ENCODE assay signal across 8 cellular contexts in the genomic region with DNA sequence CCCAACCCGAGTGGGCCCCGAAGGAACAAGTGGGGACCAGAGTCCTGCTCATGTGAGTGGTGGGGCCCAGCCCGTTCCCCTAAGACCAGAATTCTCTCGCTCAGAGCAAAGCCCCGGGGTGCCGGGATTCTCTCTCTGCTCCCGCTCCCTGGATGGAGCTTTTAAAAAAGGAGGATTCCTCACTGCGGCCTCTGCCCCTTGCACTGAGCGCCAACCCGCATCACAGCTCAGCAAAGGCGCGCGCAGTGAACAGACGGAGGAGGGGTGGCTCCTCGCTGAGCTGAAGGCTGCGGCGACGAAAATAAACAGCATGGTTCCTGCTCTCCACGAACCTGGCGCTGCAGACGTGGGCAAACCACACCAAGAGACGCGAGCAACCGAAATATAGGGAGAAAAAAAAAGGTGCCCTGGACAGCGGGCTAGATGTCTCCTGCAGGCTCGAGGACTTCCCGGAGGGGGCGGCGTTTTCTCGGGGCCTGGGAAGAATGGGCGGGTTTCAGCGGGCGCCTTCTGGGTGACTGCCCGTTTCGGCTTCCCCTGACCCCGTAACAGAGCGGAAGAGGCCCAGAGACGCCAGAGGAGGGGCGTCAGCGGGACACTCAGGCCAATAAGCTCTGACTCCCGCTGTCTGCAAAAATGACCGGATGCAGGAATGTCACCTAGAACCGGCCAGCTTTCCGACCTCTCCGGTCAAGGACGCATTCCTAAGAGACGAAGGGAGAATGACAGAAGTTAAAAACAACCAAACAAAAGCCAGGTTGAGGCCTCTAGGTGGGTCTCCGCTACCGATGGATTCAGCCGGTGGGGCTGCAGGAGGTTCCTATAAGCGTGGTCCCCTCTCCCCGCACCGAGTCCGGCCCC. TPM values are rescaled to one million over a fixed set of nuclear protein-coding genes. Genes with fewer than 3 reads are reported as not detected.
DNase-seq lines count a peak whose midpoint lies in the region; ATAC-seq and TF ChIP-seq lines count a peak whose summit lies in the region.

No MANE protein-coding gene starts in this region.

- H3K36me3 ChIP-seq in CD4-positive, alpha-beta memory T cell (ENCODE audit: insufficient read depth, low read length) = peaks cover 1% of the 10 kb centered on the region
- H3K36me3 ChIP-seq in gastroesophageal sphincter = peaks cover 0 to 15% of the 10 kb centered on the region in 2 donors
- peaks cover 15% of the 10 kb centered on the region for H3K36me3 ChIP-seq in upper lobe of right lung

- 9% methylated on average over 27 of the region's 54 CpGs; no CpG with 5 or more reads in 1 of the 2 donors for WGBS in gastroesophageal sphincter (ENCODE audit: low coverage in 1 of 2), 2 donors

- H3K9me3 Mint-ChIP-seq in CD4-positive, alpha-beta memory T cell = peaks cover 0 to 2% (median 0%) of the 10 kb centered on the region in 8 donors
- no peaks in the 10 kb centered on the region for H3K9me3 Mint-ChIP-seq in nephron

- TF ChIP-seq POLR2A in gastroesophageal sphincter (IDR thresholded peaks at IDR 0.05) = peak; percentile 24 to 33

- no peaks in the 10 kb centered on the region for H3K27me3 Mint-ChIP-seq in CD4-positive, alpha-beta memory T cell
- peaks cover 7% of the 10 kb centered on the region for H3K27me3 Mint-ChIP-seq in nephron (ENCODE audit: low read depth)

- H3K27me3 ChIP-seq in CD4-positive, alpha-beta memory T cell (ENCODE audit: insufficient read depth, low read length) = no peaks in the 10 kb centered on the region
- H3K27me3 ChIP-seq in gastroesophageal sphincter (no peaks in the 10 kb centered on the region), upper lobe of right lung (no peaks in the 10 kb centered on the region)

- H3K36me3 Mint-ChIP-seq in CD4-positive, alpha-beta memory T cell = peaks cover 3 to 20% of the 10 kb centered on the region in 2 donors
- peaks cover 11% of the 10 kb centered on the region for H3K36me3 Mint-ChIP-seq in nephron (ENCODE audit: low read depth)

- H3K9me3 ChIP-seq in CD4-positive, alpha-beta memory T cell (ENCODE audit: control insufficient read depth in 1 of 2, low read length in 2 of 2) = no peaks in the 10 kb centered on the region
- H3K9me3 ChIP-seq in gastroesophageal sphincter = no peaks in the 10 kb centered on the region
- no peaks in the 10 kb centered on the region for H3K9me3 ChIP-seq in upper lobe of right lung

- POLR2A ChIA-PET in CD4-positive, alpha-beta memory T cell (lab: Charles Lee; ENCODE audit: partially characterized antibody) = interaction anchor here (0.7 to 6.9 kb wide), 9 partner anchors 8 to 569 kb away, joined by 3 to 72 read pairs (median 12); a partner anchor contains a TSS

- H3K4me3 ChIP-seq in CD4-positive, alpha-beta memory T cell (ENCODE audit: low read length in 2 of 2) = peak overlapping the region in 1 of 2 donors; percentile 52
- H3K4me3 ChIP-seq in gastroesophageal sphincter = peak overlapping the region; percentile 23 to 79
- H3K4me3 ChIP-seq in upper lobe of right lung = peak overlapping the region; percentile 51

- TF ChIP-seq CTCF in gastroesophageal sphincter (IDR thresholded peaks at IDR 0.05) = peak in 2 of 4 experiments; percentile 3 to 44
- TF ChIP-seq CTCF in nephron (IDR thresholded peaks at IDR 0.05; ENCODE audit: unreplicated experiment in 3 of 3) = no peak
- peak; percentile 14 for TF ChIP-seq CTCF in upper lobe of right lung (IDR thresholded peaks at IDR 0.05)

- TF ChIP-seq EP300 in gastroesophageal sphincter (IDR thresholded peaks at IDR 0.05) = no peak

- peak overlapping the region; percentile 46 for H3K27ac ChIP-seq in CD4-positive, alpha-beta memory T cell (ENCODE audit: low read depth, low read length)
- H3K27ac ChIP-seq in gastroesophageal sphincter (peak overlapping the region; percentile 62 to 99 (median 95)), upper lobe of right lung (peak overlapping the region; percentile 89)

- peaks cover 15 to 36% (median 27%) of the 10 kb centered on the region in 4 donors for H3K4me1 Mint-ChIP-seq in CD4-positive, alpha-beta memory T cell
- H3K4me1 Mint-ChIP-seq in nephron = peaks cover 31% of the 10 kb centered on the region

- DNase-seq in CD4-positive, alpha-beta memory T cell = peak; percentile 26 to 54 (median 51)
- peak; percentile 68 to 92 (median 89) for DNase-seq in NCI-H1417 (lab: John Stamatoyannopoulos, UW)
- peak; percentile 41 for DNase-seq in activated naive CD4-positive, alpha-beta T cell treated with anti-CD3 and anti-CD28 coated beads, Interleukin-2, amount 50 U/mL, for 16 hours
- DNase-seq in upper lobe of right lung = peak; percentile 93
- no peak for DNase-seq in NCI-H1105 treated with DMSO at 0.1 percent for 48 hours (lab: John Stamatoyannopoulos, UW)

- peaks cover 21% of the 10 kb centered on the region for H3K4me1 ChIP-seq in CD4-positive, alpha-beta memory T cell (ENCODE audit: insufficient read depth, low read length)
- H3K4me1 ChIP-seq in gastroesophageal sphincter (peaks cover 0 to 88% (median 52%) of the 10 kb centered on the region in 3 donors), upper lobe of right lung (peaks cover 54% of the 10 kb centered on the region)

- CTCF ChIA-PET in CD4-positive, alpha-beta memory T cell (lab: Charles Lee; ENCODE audit: partially characterized antibody) = interaction anchor here (1.1 to 13.1 kb wide), 3 partner anchors 56 to 230 kb away, joined by 3 to 431 read pairs (median 3); a partner anchor contains a TSS

- peak; percentile 63 for ATAC-seq in gastroesophageal sphincter
- ATAC-seq in upper lobe of right lung = peak; percentile 65
- no peak for ATAC-seq in GM19395 (IDR thresholded peaks at IDR 0.05; ENCODE audit: unreplicated experiment)

- H3K27ac Mint-ChIP-seq in CD4-positive, alpha-beta memory T cell = peak overlapping the region; percentile 87 to 98 (median 96)
- peak overlapping the region; percentile 99 to 100 (median 99) for H3K27ac Mint-ChIP-seq in nephron

- intact Hi-C loops in CD4-positive, alpha-beta memory T cell (cut with micrococcal nuclease) = loop anchor here (5.0 to 10.0 kb wide), 2 partner anchors 485 to 618 kb away; a partner anchor contains a TSS
- intact Hi-C loops in upper lobe of right lung (cut with DNase I) = loop anchor here (10.0 kb wide), 1 partner anchor 58 kb away; no protein-coding TSS in a partner anchor

- H3K4me3 Mint-ChIP-seq in CD4-positive, alpha-beta memory T cell = peak overlapping the region; percentile 85 to 92 (median 88)
- H3K4me3 Mint-ChIP-seq in nephron = peak overlapping the region; percentile 89 to 96 (median 94)

RNA-seq across cellular contexts. Expression of a gene that starts 0.8 kb away (rescaled TPM):
- total RNA-seq in CD4-positive, alpha-beta memory T cell = 1 to 10 TPM; 7.0 TPM
- polyA plus RNA-seq in CD4-positive, alpha-beta memory T cell = 1 to 10 TPM; 8.8 to 9.8 TPM
- total RNA-seq in gastroesophageal sphincter (10 to 100 TPM; 20.1 to 57.2 (median 33.6) TPM), upper lobe of right lung (45.6 TPM)

RNA-seq across cellular contexts. Expression of a gene that starts 37.7 kb away (rescaled TPM):
- not detected for total RNA-seq in CD4-positive, alpha-beta memory T cell
- not detected for polyA plus RNA-seq in CD4-positive, alpha-beta memory T cell
- total RNA-seq in gastroesophageal sphincter (10 to 100 TPM in 3 of 4 donors, 1 to 10 TPM in 1; 8.6 to 50.7 (median 32.6) TPM), upper lobe of right lung (4.5 TPM)
